8 cellular contexts compared by ENCODE assay signal in the genomic region with DNA sequence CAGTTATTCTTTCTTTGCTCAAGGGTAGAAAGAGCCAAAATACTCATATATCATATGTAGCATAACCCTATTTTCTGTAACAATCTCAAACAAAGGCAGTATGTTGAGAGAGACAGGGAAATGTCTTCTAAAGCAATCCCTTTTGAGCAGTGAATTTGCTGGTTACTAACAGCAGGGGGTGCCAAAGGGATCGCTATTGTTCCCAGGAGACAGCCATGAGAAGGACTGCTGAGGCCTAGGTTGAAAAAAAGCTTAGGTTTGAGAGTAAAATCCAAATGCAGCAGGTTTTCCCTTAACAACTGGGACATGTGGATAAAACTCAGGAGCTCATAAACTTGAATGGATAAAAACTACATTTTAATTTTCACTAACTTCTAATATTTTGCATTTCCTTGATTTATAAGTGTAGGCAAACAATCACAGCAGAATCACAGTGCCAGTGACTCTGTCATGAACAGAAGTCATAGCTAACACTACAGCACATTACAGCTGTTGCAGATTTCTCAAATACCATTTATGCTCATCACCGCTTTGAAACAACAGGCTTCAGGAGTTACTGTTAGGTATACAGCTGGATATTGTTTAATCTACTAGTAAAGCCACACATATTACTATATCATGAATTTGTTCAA.
DNase-seq lines count a peak whose midpoint lies in the region; ATAC-seq and TF ChIP-seq lines count a peak whose summit lies in the region.

No MANE protein-coding gene starts in this region.

- H3K4me3 ChIP-seq in ascending aorta (no peak overlapping the region), skeletal muscle satellite cell (ENCODE audit: low read length) (no peak overlapping the region)

- DNase-seq in activated gamma-delta T cell treated with Interleukin-2 at 50 U/mL for 16 hours (peak; percentile 41), activated gamma-delta T cell (lab: John Stamatoyannopoulos, UW) (no peak), NCI-H1417 (lab: John Stamatoyannopoulos, UW) (peak; percentile 69 to 90 (median 77)), SW480 (ENCODE audit: low spot score) (peak; percentile 63), ascending aorta (ENCODE audit: low spot score in 2 of 2) (peak in 1 of 2 donors; percentile 72), hypothalamus (lab: John Stamatoyannopoulos, UW) (peak in 26 of 51 donors; percentile 4 to 80 (median 47))

- H3K27me3 ChIP-seq in ascending aorta (no peaks in the 10 kb centered on the region), skeletal muscle satellite cell (ENCODE audit: control insufficient read depth, insufficient read depth, low read length) (no peaks in the 10 kb centered on the region)

- H3K4me1 ChIP-seq in ascending aorta (no peaks in the 10 kb centered on the region), skeletal muscle satellite cell (ENCODE audit: control insufficient read depth, insufficient read depth, low read length) (peaks cover 11% of the 10 kb centered on the region)

- TF ChIP-seq CTCF in ascending aorta (IDR thresholded peaks at IDR 0.05) = peak; percentile 56 to 73 (median 63)

- no peak overlapping the region for H3K27ac ChIP-seq in ascending aorta

- H3K36me3 ChIP-seq in ascending aorta (peaks cover 0 to 5% of the 10 kb centered on the region in 2 donors), skeletal muscle satellite cell (ENCODE audit: insufficient read depth, low read length) (peaks cover 10% of the 10 kb centered on the region)

- no peak for ATAC-seq in HG03442 (IDR thresholded peaks at IDR 0.05; ENCODE audit: unreplicated experiment)

- peak overlapping the region; percentile 39 for H3K9ac ChIP-seq in skeletal muscle satellite cell (ENCODE audit: low read depth, low read length)

- H3K9me3 ChIP-seq in ascending aorta = no peaks in the 10 kb centered on the region
- no peaks in the 10 kb centered on the region for H3K9me3 ChIP-seq in skeletal muscle satellite cell (replicated peaks; ENCODE audit: low read length)

- intact Hi-C loops in ascending aorta (cut with DNase I) = no loop called here

- H3K4me2 ChIP-seq in skeletal muscle satellite cell (ENCODE audit: low read length) = no peak overlapping the region
